Comparison of ENCODE assay signal across 14 cellular contexts in the genomic region with DNA sequence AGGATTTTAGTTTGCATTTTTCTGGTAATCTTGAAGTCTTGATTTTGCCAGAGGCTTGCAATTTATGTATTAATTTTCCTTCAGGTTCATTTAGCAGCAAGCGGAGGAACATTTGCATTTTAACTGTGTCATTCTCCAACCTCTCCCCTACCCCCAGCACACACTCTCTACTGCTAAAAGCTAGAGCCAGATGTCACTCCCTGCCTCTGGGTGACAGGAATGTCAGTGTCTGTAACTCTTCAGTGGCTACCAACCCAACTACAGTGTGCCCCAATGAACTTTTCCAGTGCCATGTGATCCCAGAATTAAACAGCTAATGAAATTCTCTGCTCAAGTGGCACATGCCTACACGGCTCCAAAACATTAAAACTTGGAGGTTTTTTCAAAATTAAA.
DNase-seq lines count a peak whose midpoint lies in the region; ATAC-seq and TF ChIP-seq lines count a peak whose summit lies in the region.
"Had no signal": no experiment of that assay in that cellular context is flagged by ENCODE, and none has a peak within 500 bp of the region (broad histone marks: within the 10 kb centered on the region; RNA-seq: fewer than 3 reads in every experiment).

No MANE protein-coding gene starts in this region.

- H3K27ac Mint-ChIP-seq in MCF 10A (ENCODE audit: low read depth, unreplicated experiment) = peak overlapping the region; percentile 78
- H3K27ac Mint-ChIP-seq: IgD-negative memory B cell had no signal

- intact Hi-C loops in MCF 10A (cut with micrococcal nuclease) (no loop called here), breast epithelium (cut with DNase I; ENCODE audit: low total_unique reads) (no loop called here)

- H3K4me3 ChIP-seq in breast epithelium (no peak overlapping the region), SK-N-MC (no peak overlapping the region; the same call in 1 of the 2 replicates), subcutaneous abdominal adipose tissue (ENCODE audit: low read depth in 1 of 5, low read length in 5 of 5) (no peak overlapping the region)

- peaks cover 35% of the 10 kb centered on the region for H3K4me1 Mint-ChIP-seq in MCF 10A (ENCODE audit: insufficient read depth, unreplicated experiment)
- H3K4me1 Mint-ChIP-seq: IgD-negative memory B cell had no signal

- TF ChIP-seq POLR2A in breast epithelium (IDR thresholded peaks at IDR 0.05) = no peak

- peak; percentile 23 for ATAC-seq in foreskin keratinocyte
- ATAC-seq in HG02678 (IDR thresholded peaks at IDR 0.05; ENCODE audit: unreplicated experiment) = no peak

- POLR2A ChIA-PET in MCF 10A (lab: Yijun Ruan, JAX) = interaction anchor here (0.6 to 8.7 kb wide), 8 partner anchors 8 to 339 kb away, joined by 3 to 94 read pairs (median 4); no protein-coding TSS in a partner anchor

- H3K27ac ChIP-seq in breast epithelium = no peak overlapping the region
- H3K27ac ChIP-seq in SK-N-MC = no peak overlapping the region
- peak overlapping the region; percentile 89 for H3K27ac ChIP-seq in foreskin keratinocyte
- H3K27ac ChIP-seq in subcutaneous abdominal adipose tissue (ENCODE audit: low read depth, low read length) = peak overlapping the region; percentile 67

- DNase-seq in MCF 10A (ENCODE audit: unreplicated experiment) = no peak
- DNase-seq in breast epithelium (ENCODE audit: low spot score in 2 of 2) = no peak
- no peak for DNase-seq in SK-N-MC (ENCODE audit: low read depth, low spot score)
- no peak for DNase-seq in foreskin keratinocyte
- DNase-seq in nucleus accumbens (lab: John Stamatoyannopoulos, UW) = no peak
- DNase-seq in NCI-H69 (lab: John Stamatoyannopoulos, UW) = no peak
- DNase-seq: C1 segment of cervical spinal cord, MV-4-11, NCI-H1436, NCI-H2029 treated with DMSO at 0.1 percent for 48 hours, NCI-H510A had no signal

- no peaks in the 10 kb centered on the region for H3K27me3 Mint-ChIP-seq in MCF 10A (ENCODE audit: insufficient read depth, unreplicated experiment)
- H3K27me3 Mint-ChIP-seq: IgD-negative memory B cell had no signal

- CTCF ChIA-PET in MCF 10A (lab: Yijun Ruan, JAX) = interaction anchor here (1.0 to 1.1 kb wide), 4 partner anchors 9 to 163 kb away, joined by 3 to 6 read pairs (median 4); no protein-coding TSS in a partner anchor

- TF ChIP-seq CTCF in MCF 10A (IDR thresholded peaks at IDR 0.05; ENCODE audit: unreplicated experiment) (no peak), breast epithelium (IDR thresholded peaks at IDR 0.05) (no peak), foreskin keratinocyte (conservative IDR thresholded peaks at IDR 0.05) (no peak)

- peak overlapping the region; percentile 24 for H3K4me3 Mint-ChIP-seq in MCF 10A (ENCODE audit: unreplicated experiment)
- H3K4me3 Mint-ChIP-seq: IgD-negative memory B cell had no signal

- H3K9ac ChIP-seq in SK-N-MC (ENCODE audit: insufficient read length) (peak overlapping the region; percentile 22), subcutaneous abdominal adipose tissue (ENCODE audit: low read length in 5 of 5) (no peak overlapping the region)

- H3K36me3 Mint-ChIP-seq in MCF 10A (ENCODE audit: insufficient read depth, unreplicated experiment) = no peaks in the 10 kb centered on the region

- no peaks in the 10 kb centered on the region for H3K9me3 ChIP-seq in breast epithelium
- H3K9me3 ChIP-seq in SK-N-MC (ENCODE audit: low read depth, low read length) = no peaks in the 10 kb centered on the region
- no peaks in the 10 kb centered on the region for H3K9me3 ChIP-seq in subcutaneous abdominal adipose tissue (ENCODE audit: control insufficient read depth in 5 of 5, low read length in 5 of 5)

- H3K36me3 ChIP-seq in breast epithelium (no peaks in the 10 kb centered on the region), SK-N-MC (ENCODE audit: insufficient read depth, low read length) (no peaks in the 10 kb centered on the region), subcutaneous abdominal adipose tissue (ENCODE audit: control insufficient read depth in 5 of 5, insufficient read depth in 5 of 5, low read length in 5 of 5) (no peaks in the 10 kb centered on the region)

- H3K27me3 ChIP-seq in breast epithelium (no peaks in the 10 kb centered on the region), foreskin keratinocyte (no peaks in the 10 kb centered on the region), subcutaneous abdominal adipose tissue (ENCODE audit: control insufficient read depth in 5 of 5, insufficient read depth in 4 of 5, low read length in 5 of 5) (no peaks in the 10 kb centered on the region)

- H3K4me1 ChIP-seq in breast epithelium (no peaks in the 10 kb centered on the region), foreskin keratinocyte (peaks cover 8% of the 10 kb centered on the region), subcutaneous abdominal adipose tissue (ENCODE audit: control insufficient read depth in 5 of 5, insufficient read depth in 5 of 5, low read length in 5 of 5) (peaks cover 0 to 35% (median 32%) of the 10 kb centered on the region in 5 donors)

- H3K9me3 Mint-ChIP-seq in MCF 10A (ENCODE audit: unreplicated experiment) = no peaks in the 10 kb centered on the region

- BruUV-seq in MCF 10A (replicated peaks; lab: Mats Ljungman, UMichigan) = no TSS peak

Comparison
In these comparisons a context has a peak if more than half of its experiments do, and no peak if none do; other contexts are left out.
1. H3K27ac ChIP-seq: peak in foreskin keratinocyte (single experiment) and subcutaneous abdominal adipose tissue (single experiment); none in breast epithelium (0 of 2) and SK-N-MC (single experiment).